In the genomic region with DNA sequence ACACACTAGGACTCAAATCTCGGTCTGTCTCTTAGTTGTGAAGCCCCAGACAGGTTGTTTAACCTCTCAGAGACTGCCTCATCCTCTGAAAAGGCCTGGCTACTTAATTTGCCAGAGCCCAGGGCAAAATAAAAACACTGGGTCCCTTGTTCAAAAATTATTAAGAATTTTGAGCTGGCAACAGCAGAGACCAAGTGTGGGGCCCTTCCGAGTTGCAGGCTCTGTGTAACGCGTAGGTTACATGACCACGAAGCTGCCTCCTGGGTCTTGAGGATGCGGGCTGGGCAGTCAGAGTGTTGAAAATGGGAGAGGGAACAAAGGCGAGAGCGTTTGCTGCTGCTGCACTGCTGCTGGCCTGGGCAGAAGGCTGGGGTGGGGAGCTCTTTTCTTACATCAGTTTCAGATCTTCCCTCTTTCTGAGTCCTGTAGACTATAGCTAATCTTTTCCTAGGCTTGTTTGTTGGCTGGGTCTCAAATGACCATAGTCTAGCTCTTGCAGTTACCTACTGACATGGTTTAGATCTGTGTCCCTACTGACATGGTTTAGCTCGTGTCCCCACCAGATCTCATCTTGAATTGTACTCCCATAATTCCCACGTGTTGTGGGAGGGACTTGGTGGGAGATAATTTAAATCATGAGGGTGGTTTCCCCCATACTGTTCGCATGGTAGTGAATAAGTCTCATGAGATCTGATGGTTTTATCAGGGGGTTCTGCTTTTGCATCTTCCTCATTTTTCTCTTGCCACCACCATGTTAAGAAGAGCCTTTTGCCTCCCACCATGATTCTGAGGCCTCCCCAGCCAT, we compare ENCODE assay signal across 1 cellular context.
TF ChIP-seq lines count a peak whose summit lies in the region.

No MANE protein-coding gene starts in this region.

TF ChIP-seq in K562, 482 proteins besides CTCF, POLR2A, EP300 and RAD21 (continued from another document and continues in another):
- TF ChIP-seq PBX2 (CRISPR knock-in tag; IDR thresholded peaks at IDR 0.05; ENCODE audit: low read depth): no peak
- TF ChIP-seq PBX2 (tag; conservative IDR thresholded peaks at IDR 0.05; ENCODE audit: low read depth): 0 out of 2 replicates have a peak, but pooled peaks have one; percentile 6
- TF ChIP-seq TCF7L2 (IDR thresholded peaks at IDR 0.05; ENCODE audit: low read depth, low read length): no peak
- no peak for TF ChIP-seq MAFG (tag; conservative IDR thresholded peaks at IDR 0.05)
- TF ChIP-seq BCOR (IDR thresholded peaks at IDR 0.05): no peak
- no peak for TF ChIP-seq CCNT2 (IDR thresholded peaks at IDR 0.05; ENCODE audit: borderline replicate concordance, extremely low read depth, insufficient read length, low read depth, low read length)
- no peak for TF ChIP-seq BRCA1 (IDR thresholded peaks at IDR 0.05)
- no peak for TF ChIP-seq BRCA1 (CRISPR knock-in tag; IDR thresholded peaks at IDR 0.05)
- TF ChIP-seq, protein P1, sequence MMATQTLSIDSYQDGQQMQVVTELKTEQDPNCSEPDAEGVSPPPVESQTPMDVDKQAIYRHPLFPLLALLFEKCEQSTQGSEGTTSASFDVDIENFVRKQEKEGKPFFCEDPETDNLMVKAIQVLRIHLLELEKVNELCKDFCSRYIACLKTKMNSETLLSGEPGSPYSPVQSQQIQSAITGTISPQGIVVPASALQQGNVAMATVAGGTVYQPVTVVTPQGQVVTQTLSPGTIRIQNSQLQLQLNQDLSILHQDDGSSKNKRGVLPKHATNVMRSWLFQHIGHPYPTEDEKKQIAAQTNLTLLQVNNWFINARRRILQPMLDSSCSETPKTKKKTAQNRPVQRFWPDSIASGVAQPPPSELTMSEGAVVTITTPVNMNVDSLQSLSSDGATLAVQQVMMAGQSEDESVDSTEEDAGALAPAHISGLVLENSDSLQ (IDR thresholded peaks at IDR 0.05): no peak
- no peak for TF ChIP-seq XRCC5 (IDR thresholded peaks at IDR 0.05; ENCODE audit: low read depth, low read length)
- no peak for TF ChIP-seq WHSC1 (IDR thresholded peaks at IDR 0.05; ENCODE audit: low read length)
- TF ChIP-seq SOX6 (IDR thresholded peaks at IDR 0.05): no peak
- no peak for TF ChIP-seq FOXK1 (CRISPR knock-in tag; IDR thresholded peaks at IDR 0.05; ENCODE audit: borderline replicate concordance)
- TF ChIP-seq ZNF668 (CRISPR knock-in tag; IDR thresholded peaks at IDR 0.05): no peak
- TF ChIP-seq, protein P2, sequence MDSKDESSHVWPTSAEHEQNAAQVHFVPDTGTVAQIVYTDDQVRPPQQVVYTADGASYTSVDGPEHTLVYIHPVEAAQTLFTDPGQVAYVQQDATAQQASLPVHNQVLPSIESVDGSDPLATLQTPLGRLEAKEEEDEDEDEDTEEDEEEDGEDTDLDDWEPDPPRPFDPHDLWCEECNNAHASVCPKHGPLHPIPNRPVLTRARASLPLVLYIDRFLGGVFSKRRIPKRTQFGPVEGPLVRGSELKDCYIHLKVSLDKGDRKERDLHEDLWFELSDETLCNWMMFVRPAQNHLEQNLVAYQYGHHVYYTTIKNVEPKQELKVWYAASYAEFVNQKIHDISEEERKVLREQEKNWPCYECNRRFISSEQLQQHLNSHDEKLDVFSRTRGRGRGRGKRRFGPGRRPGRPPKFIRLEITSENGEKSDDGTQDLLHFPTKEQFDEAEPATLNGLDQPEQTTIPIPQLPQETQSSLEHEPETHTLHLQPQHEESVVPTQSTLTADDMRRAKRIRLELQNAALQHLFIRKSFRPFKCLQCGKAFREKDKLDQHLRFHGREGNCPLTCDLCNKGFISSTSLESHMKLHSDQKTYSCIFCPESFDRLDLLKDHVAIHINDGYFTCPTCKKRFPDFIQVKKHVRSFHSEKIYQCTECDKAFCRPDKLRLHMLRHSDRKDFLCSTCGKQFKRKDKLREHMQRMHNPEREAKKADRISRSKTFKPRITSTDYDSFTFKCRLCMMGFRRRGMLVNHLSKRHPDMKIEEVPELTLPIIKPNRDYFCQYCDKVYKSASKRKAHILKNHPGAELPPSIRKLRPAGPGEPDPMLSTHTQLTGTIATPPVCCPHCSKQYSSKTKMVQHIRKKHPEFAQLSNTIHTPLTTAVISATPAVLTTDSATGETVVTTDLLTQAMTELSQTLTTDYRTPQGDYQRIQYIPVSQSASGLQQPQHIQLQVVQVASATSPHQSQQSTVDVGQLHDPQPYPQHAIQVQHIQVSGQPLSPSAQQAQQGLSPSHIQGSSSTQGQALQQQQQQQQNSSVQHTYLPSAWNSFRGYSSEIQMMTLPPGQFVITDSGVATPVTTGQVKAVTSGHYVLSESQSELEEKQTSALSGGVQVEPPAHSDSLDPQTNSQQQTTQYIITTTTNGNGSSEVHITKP (IDR thresholded peaks at IDR 0.05; ENCODE audit: partially characterized antibody): peak; percentile 67
- TF ChIP-seq ZBTB40 (IDR thresholded peaks at IDR 0.05): no peak
- TF ChIP-seq ZBTB40 (CRISPR knock-in tag; IDR thresholded peaks at IDR 0.05): no peak
- TF ChIP-seq, protein P3, sequence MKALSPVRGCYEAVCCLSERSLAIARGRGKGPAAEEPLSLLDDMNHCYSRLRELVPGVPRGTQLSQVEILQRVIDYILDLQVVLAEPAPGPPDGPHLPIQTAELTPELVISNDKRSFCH (CRISPR knock-in tag; IDR thresholded peaks at IDR 0.05): no peak
- TF ChIP-seq, protein P3 (tag; IDR thresholded peaks at IDR 0.05): 0 out of 2 replicates have a peak, but pooled peaks have one; percentile 31
- TF ChIP-seq ZNF133 (CRISPR knock-in tag; IDR thresholded peaks at IDR 0.05): no peak
- TF ChIP-seq ZNF354B (CRISPR knock-in tag; IDR thresholded peaks at IDR 0.05): no peak
- TF ChIP-seq ZNF75A (CRISPR knock-in tag; IDR thresholded peaks at IDR 0.05): no peak
- TF ChIP-seq EP400 (IDR thresholded peaks at IDR 0.05): no peak
- no peak for TF ChIP-seq EWSR1 (IDR thresholded peaks at IDR 0.05; ENCODE audit: borderline replicate concordance, low read depth, partially characterized antibody)
- TF ChIP-seq ARHGAP35 (IDR thresholded peaks at IDR 0.05; ENCODE audit: partially characterized antibody): no peak
- TF ChIP-seq MXD1 (CRISPR knock-in tag; IDR thresholded peaks at IDR 0.05; ENCODE audit: borderline replicate concordance, poor library complexity, severe bottlenecking): no peak
- no peak for TF ChIP-seq RFX1 (IDR thresholded peaks at IDR 0.05)
- TF ChIP-seq MEF2D (tag; conservative IDR thresholded peaks at IDR 0.05; ENCODE audit: low read depth): peak; percentile 78
- no peak for TF ChIP-seq ZNF146 (CRISPR knock-in tag; IDR thresholded peaks at IDR 0.05; ENCODE audit: unreplicated experiment)
- no peak for TF ChIP-seq KDM1A (IDR thresholded peaks at IDR 0.05)
- TF ChIP-seq ZNF699 (CRISPR knock-in tag; IDR thresholded peaks at IDR 0.05; ENCODE audit: insufficient replicate concordance): no peak
- TF ChIP-seq, protein P4, sequence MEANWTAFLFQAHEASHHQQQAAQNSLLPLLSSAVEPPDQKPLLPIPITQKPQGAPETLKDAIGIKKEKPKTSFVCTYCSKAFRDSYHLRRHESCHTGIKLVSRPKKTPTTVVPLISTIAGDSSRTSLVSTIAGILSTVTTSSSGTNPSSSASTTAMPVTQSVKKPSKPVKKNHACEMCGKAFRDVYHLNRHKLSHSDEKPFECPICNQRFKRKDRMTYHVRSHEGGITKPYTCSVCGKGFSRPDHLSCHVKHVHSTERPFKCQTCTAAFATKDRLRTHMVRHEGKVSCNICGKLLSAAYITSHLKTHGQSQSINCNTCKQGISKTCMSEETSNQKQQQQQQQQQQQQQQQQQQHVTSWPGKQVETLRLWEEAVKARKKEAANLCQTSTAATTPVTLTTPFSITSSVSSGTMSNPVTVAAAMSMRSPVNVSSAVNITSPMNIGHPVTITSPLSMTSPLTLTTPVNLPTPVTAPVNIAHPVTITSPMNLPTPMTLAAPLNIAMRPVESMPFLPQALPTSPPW (CRISPR knock-in tag; IDR thresholded peaks at IDR 0.05): peak; percentile 29; the same call in 1 of the 2 replicates
- no peak for TF ChIP-seq POU5F1 (IDR thresholded peaks at IDR 0.05; ENCODE audit: borderline replicate concordance, low read depth, low read length, partially characterized antibody)
- no peak for TF ChIP-seq STAT5A (IDR thresholded peaks at IDR 0.05; ENCODE audit: borderline replicate concordance, low read length)
- TF ChIP-seq ZNF184 (CRISPR knock-in tag; IDR thresholded peaks at IDR 0.05): no peak
